In genomic region chr7:73342645-73343044, GRCh38 we compare ENCODE assay signal across 9 cellular contexts. TPM values are rescaled to one million over a fixed set of nuclear protein-coding genes. Genes with fewer than 3 reads are reported as not detected.
DNase-seq lines count a peak whose midpoint lies in the region; FAIRE-seq and TF ChIP-seq lines count a peak whose summit lies in the region.
"Had no signal": no experiment of that assay in that cellular context is flagged by ENCODE, and none has a peak within 500 bp of the region (broad histone marks: within the 10 kb centered on the region; RNA-seq: fewer than 3 reads in every experiment).

No MANE protein-coding gene starts in this region.

- no peaks in the 10 kb centered on the region for H3K9me3 ChIP-seq in trophoblast cell (ENCODE audit: insufficient read depth, low read depth, low read length)

- H4K91ac ChIP-seq in trophoblast cell (ENCODE audit: low read depth, low read length): no peak overlapping the region

- no peak overlapping the region for H3K14ac ChIP-seq in trophoblast cell (ENCODE audit: low read length)

- H3K4me1 Mint-ChIP-seq in glutamatergic neuron (ENCODE audit: low read depth, unreplicated experiment): peaks cover 3% of the 10 kb centered on the region

- no peak overlapping the region for H2AK5ac ChIP-seq in trophoblast cell (ENCODE audit: low read length)

- no peak for TF ChIP-seq POLR2A in erythroblast (IDR thresholded peaks at IDR 0.05; ENCODE audit: low read length)

- no peak overlapping the region for H3K4me3 Mint-ChIP-seq in glutamatergic neuron (ENCODE audit: unreplicated experiment)

- peaks cover 4 to 5% of the 10 kb centered on the region in 2 experiments for H3K4me1 ChIP-seq in trophoblast cell (ENCODE audit: control insufficient read depth in 1 of 2, insufficient read depth in 2 of 2, low read length in 2 of 2)

- no peaks in the 10 kb centered on the region for H3K79me2 ChIP-seq in trophoblast cell (ENCODE audit: control insufficient read depth, insufficient read depth, low read length, poor library complexity)

- no peak overlapping the region for H3K4me2 ChIP-seq in trophoblast cell (ENCODE audit: low read length)

- no peaks in the 10 kb centered on the region for H3K27me3 Mint-ChIP-seq in glutamatergic neuron (ENCODE audit: unreplicated experiment)

- no peak overlapping the region for H2BK12ac ChIP-seq in trophoblast cell (ENCODE audit: low read length)

- TF ChIP-seq CTCF in D721Med (IDR thresholded peaks at IDR 0.05; ENCODE audit: insufficient read depth, missing control alignments) (peak; percentile 12), fibroblast of the aortic adventitia (IDR thresholded peaks at IDR 0.05; ENCODE audit: insufficient read depth, low read length) (peak; percentile 71), glutamatergic neuron (IDR thresholded peaks at IDR 0.05; ENCODE audit: partially characterized antibody, unreplicated experiment) (no peak)

- no peaks in the 10 kb centered on the region for H3K27me3 ChIP-seq in trophoblast cell (ENCODE audit: insufficient read depth, low read length)

- no peak overlapping the region for H3K27ac Mint-ChIP-seq in glutamatergic neuron (ENCODE audit: unreplicated experiment)

- H3K4ac ChIP-seq in trophoblast cell (ENCODE audit: low read depth, low read length): no peak overlapping the region

- H3K27ac ChIP-seq in trophoblast cell (ENCODE audit: low read depth, low read length): no peak overlapping the region

- no CpG with 5 or more reads among the region's 8 CpGs for WGBS in trophoblast cell (ENCODE audit: extremely low coverage, insufficient coverage, insufficient read length)

- no peak overlapping the region for H4K8ac ChIP-seq in trophoblast cell (ENCODE audit: low read depth, low read length)

- no peak overlapping the region for H3K23ac ChIP-seq in trophoblast cell (ENCODE audit: low read length)

- H2BK120ac ChIP-seq in trophoblast cell (ENCODE audit: insufficient read depth, low read length, poor library complexity): no peak overlapping the region

- no peak overlapping the region for H2AFZ ChIP-seq in trophoblast cell (ENCODE audit: insufficient read depth, low read length, poor library complexity)

- H3K79me1 ChIP-seq in trophoblast cell (ENCODE audit: low read length): no peaks in the 10 kb centered on the region

- H4K12ac ChIP-seq in trophoblast cell (ENCODE audit: low read depth, low read length): no peak overlapping the region

- H3K36me3 Mint-ChIP-seq in glutamatergic neuron (ENCODE audit: unreplicated experiment): no peaks in the 10 kb centered on the region

- no peak for FAIRE-seq in D721Med (lab: Jason Lieb, UNC)

- no peak overlapping the region for H2BK5ac ChIP-seq in trophoblast cell (ENCODE audit: low read depth, low read length, poor library complexity)

- H3K4me3 ChIP-seq in fibroblast of the aortic adventitia (ENCODE audit: low read depth, low read length): peak overlapping the region; percentile 31
- H3K4me3 ChIP-seq in trophoblast cell (ENCODE audit: low read depth, low read length): no peak overlapping the region

- no peak overlapping the region for H3K9ac ChIP-seq in trophoblast cell (ENCODE audit: low read length)

- DNase-seq in D721Med (ENCODE audit: insufficient read length, low spot score) (no peak), NCI-H69 (lab: John Stamatoyannopoulos, UW) (peak; percentile 79), fibroblast of the aortic adventitia (ENCODE audit: low read depth) (peak; percentile 73), trophoblast cell (peak; percentile 50 to 74), glutamatergic neuron (no peak), erythroblast (lab: John Stamatoyannopoulos, UW) (no peak), NCI-H446 (lab: John Stamatoyannopoulos, UW) (no peak)
- no peak for DNase-seq in stimulated activated CD4-positive, alpha-beta T cell treated with anti-CD3 and anti-CD28 coated beads, Interleukin-12 subunit alpha, Interleukin-12 subunit beta, amount 100 ng/mL, for 4 hours
- DNase-seq: activated T-cell treated with anti-CD3 and anti-CD28 coated beads, Interleukin-2, amount 50 U/mL, for 48 hours had no signal

- no peaks in the 10 kb centered on the region for H3K36me3 ChIP-seq in trophoblast cell (ENCODE audit: control insufficient read depth in 1 of 2, insufficient read depth in 2 of 2, low read length in 2 of 2)

- no peaks in the 10 kb centered on the region for H3K9me3 Mint-ChIP-seq in glutamatergic neuron (ENCODE audit: unreplicated experiment)

- no peak overlapping the region for H3K18ac ChIP-seq in trophoblast cell (ENCODE audit: low read length)

RNA-seq across cellular contexts. Expression of gene FKBP6, which starts 14.7 kb away (rescaled TPM):
- total RNA-seq in fibroblast of the aortic adventitia (ENCODE audit: low replicate concordance) (not detected in 2 replicates), glutamatergic neuron (ENCODE audit: unreplicated experiment) (not detected)
- not detected in 2 replicates for polyA plus RNA-seq in trophoblast cell (2013)

RNA-seq across cellular contexts. Expression of gene TRIM50, which starts 14.8 kb away (rescaled TPM):
- not detected in 2 replicates for total RNA-seq in fibroblast of the aortic adventitia (ENCODE audit: low replicate concordance)
- polyA plus RNA-seq in trophoblast cell (2013): not detected in 2 replicates
- total RNA-seq in glutamatergic neuron (ENCODE audit: unreplicated experiment): not detected

RNA-seq across cellular contexts. Expression of gene NSUN5, which starts 34.0 kb away (rescaled TPM):
- total RNA-seq in fibroblast of the aortic adventitia (ENCODE audit: low replicate concordance) (16.7 and 20.2 TPM in 2 replicates), glutamatergic neuron (ENCODE audit: unreplicated experiment) (37.5 TPM)
- 16.8 and 17.4 TPM in 2 replicates for polyA plus RNA-seq in trophoblast cell (2013)

Comparison
In these comparisons a context has a peak if more than half of its experiments do, and no peak if none do; other contexts are left out.
1. DNase-seq: peak in NCI-H69 (single experiment), fibroblast of the aortic adventitia (single experiment) and trophoblast cell (2 of 2); none in D721Med (single experiment), glutamatergic neuron (single experiment), erythroblast (0 of 2), NCI-H446 (0 of 2) and stimulated activated CD4-positive, alpha-beta T cell treated with anti-CD3 and anti-CD28 coated beads, Interleukin-12 subunit alpha, Interleukin-12 subunit beta, amount 100 ng/mL, for 4 hours (single experiment).